ENCODE assay signal across 30 cellular contexts in the genomic region with DNA sequence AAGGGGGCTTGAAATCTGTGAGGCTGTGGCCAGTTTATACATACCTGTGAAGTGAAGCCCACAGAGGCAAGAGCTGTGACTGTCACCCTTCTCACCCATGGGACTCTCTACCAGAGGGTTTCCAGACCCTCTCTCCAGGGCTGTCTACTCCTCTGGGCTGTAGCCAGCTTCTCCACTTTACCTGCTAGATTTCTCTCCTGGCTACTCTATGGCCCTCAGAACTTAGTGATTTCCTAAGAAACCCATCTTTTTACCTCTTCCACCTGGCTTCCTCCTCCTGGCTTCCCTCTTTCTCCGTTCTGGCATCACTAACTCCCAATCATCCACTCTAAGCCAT.
"Had no signal": no experiment of that assay in that cellular context is flagged by ENCODE, and none has a peak within 500 bp of the region (broad histone marks: within the 10 kb centered on the region; RNA-seq: fewer than 3 reads in every experiment).

No MANE protein-coding gene starts in this region.

- H3K36me3 Mint-ChIP-seq: activated naive CD4-positive, alpha-beta T cell treated with anti-CD3 and anti-CD28 coated beads, Interleukin-2, amount 50 U/mL, for 72 hours; activated naive CD8-positive, alpha-beta T cell treated with anti-CD3 and anti-CD28 coated beads, Interleukin-2, amount 10 ng/mL, durations not matched to agents 7 days and 5 days had no signal

- H3K4me1 Mint-ChIP-seq: activated T-helper 17 cell treated with anti-CD3 and anti-CD28 coated beads, Interleukin-2, amount 50 U/mL, for 72 hours; central memory CD8-positive, alpha-beta T cell had no signal

- DNase-seq: activated B cell treated with CpG ODN at 0.5 μM for 24 hours; activated CD4-positive, alpha-beta T cell treated with anti-CD3 and anti-CD28 coated beads for 48 hours; activated CD4-positive, alpha-beta T cell treated with anti-CD3 and anti-CD28 coated beads, Interleukin-2, amount 50 U/mL, for 1 hour; activated CD4-positive, alpha-beta T cell treated with anti-CD3 and anti-CD28 coated beads, Interleukin-2, amount 50 U/mL, for 48 hours; activated CD8-positive, alpha-beta memory T cell treated with anti-CD3 and anti-CD28 coated beads for 24 hours; activated CD8-positive, alpha-beta T cell treated with anti-CD3 and anti-CD28 coated beads for 36 hours; activated effector memory CD4-positive, alpha-beta T cell treated with Interleukin-2 at 50 U/mL for 16 hours; activated gamma-delta T cell treated with Interleukin-2 at 50 U/mL for 16 hours; activated naive CD4-positive, alpha-beta T cell treated with Interleukin-2 at 50 U/mL for 16 hours; activated naive CD8-positive, alpha-beta T cell treated with anti-CD3 and anti-CD28 coated beads, Interleukin-2, amount 10 ng/mL, durations not matched to agents 7 days and 5 days; activated T-cell treated with anti-CD3 and anti-CD28 coated beads, Interleukin-2, amount 50 U/mL, for 4 hours; brain microvascular endothelial cell; dorsolateral prefrontal cortex; effector memory CD4-positive, alpha-beta T cell; foreskin keratinocyte; head of caudate nucleus; T-helper 1 cell; T-helper 17 cell; T1000; WERI-Rb-1 had no signal

- H3K27me3 Mint-ChIP-seq: activated B cell treated with CpG ODN at 0.5 μM for 24 hours had no signal

- H3K36me3 ChIP-seq: brain microvascular endothelial cell, gastroesophageal sphincter, WERI-Rb-1 had no signal

- H3K4me3 ChIP-seq: coronary artery, dorsolateral prefrontal cortex, gastroesophageal sphincter had no signal

- H3K9me3 ChIP-seq: gastroesophageal sphincter had no signal

- H3K4me1 ChIP-seq: foreskin keratinocyte had no signal

- H3K27me3 ChIP-seq: brain microvascular endothelial cell, dorsolateral prefrontal cortex, gastroesophageal sphincter had no signal

- H3K27ac Mint-ChIP-seq: activated B cell treated with CpG ODN at 0.5 μM for 24 hours; activated CD8-positive, alpha-beta T cell treated with anti-CD3 and anti-CD28 coated beads for 36 hours; activated naive CD4-positive, alpha-beta T cell treated with anti-CD3 and anti-CD28 coated beads, Interleukin-2, amount 50 U/mL, for 72 hours; activated naive CD8-positive, alpha-beta T cell treated with anti-CD3 and anti-CD28 coated beads, Interleukin-2, amount 10 ng/mL, durations not matched to agents 7 days and 5 days; activated T-helper 17 cell treated with anti-CD3 and anti-CD28 coated beads, Interleukin-2, amount 50 U/mL, for 72 hours; dendritic cell treated with granulocyte-macrophage colony-stimulating factor and Interleukin-4, amounts not matched to agents 40 ng/mL and 50 ng/mL, for 4 days; endodermal cell; T-helper 17 cell; T-helper 2 cell treated with Interferon-gamma antibody and Interleukin-4, amounts not matched to agents 5 μg/mL and 100 μg/mL, for 36 hours had no signal

- H3K9me3 Mint-ChIP-seq: activated B cell treated with CpG ODN at 0.5 μM for 24 hours; activated CD8-positive, alpha-beta T cell treated with anti-CD3 and anti-CD28 coated beads for 36 hours; activated naive CD4-positive, alpha-beta T cell treated with anti-CD3 and anti-CD28 coated beads, Interleukin-2, amount 50 U/mL, for 72 hours; activated naive CD8-positive, alpha-beta T cell treated with anti-CD3 and anti-CD28 coated beads, Interleukin-2, amount 10 ng/mL, durations not matched to agents 7 days and 5 days; activated T-cell treated with anti-CD3 and anti-CD28 coated beads, Interleukin-2, amount 50 U/mL, for 4 hours; activated T-helper 17 cell treated with anti-CD3 and anti-CD28 coated beads, Interleukin-2, amount 50 U/mL, for 72 hours; central memory CD8-positive, alpha-beta T cell; dendritic cell treated with granulocyte-macrophage colony-stimulating factor and Interleukin-4, amounts not matched to agents 40 ng/mL and 50 ng/mL, for 4 days; endodermal cell; T-helper 2 cell treated with Interferon-gamma antibody and Interleukin-4, amounts not matched to agents 5 μg/mL and 100 μg/mL, for 36 hours had no signal

- ATAC-seq: activated CD4-positive, CD25-positive, alpha-beta regulatory T cell treated with anti-CD3 and anti-CD28 coated beads, Interleukin-2, amount 50 U/mL, for 24 hours; activated naive CD4-positive, alpha-beta T cell treated with anti-CD3 and anti-CD28 coated beads, Interleukin-2, amount 50 U/mL, for 72 hours; activated T-cell treated with anti-CD3 and anti-CD28 coated beads, Interleukin-2, amount 50 U/mL, for 4 hours; activated T-helper 17 cell treated with anti-CD3 and anti-CD28 coated beads, Interleukin-2, amount 50 U/mL, for 72 hours; esophagus mucosa; foreskin keratinocyte; gastroesophageal sphincter; T-helper 17 cell had no signal

- H3K27ac ChIP-seq: brain microvascular endothelial cell, coronary artery, dorsolateral prefrontal cortex, foreskin keratinocyte, gastroesophageal sphincter, WERI-Rb-1 had no signal

- H3K4me3 Mint-ChIP-seq: activated B cell treated with CpG ODN at 0.5 μM for 24 hours; activated CD8-positive, alpha-beta T cell treated with anti-CD3 and anti-CD28 coated beads for 36 hours; activated naive CD8-positive, alpha-beta T cell treated with anti-CD3 and anti-CD28 coated beads, Interleukin-2, amount 10 ng/mL, durations not matched to agents 7 days and 5 days; activated T-cell treated with anti-CD3 and anti-CD28 coated beads, Interleukin-2, amount 50 U/mL, for 4 hours; activated T-helper 17 cell treated with anti-CD3 and anti-CD28 coated beads, Interleukin-2, amount 50 U/mL, for 72 hours; central memory CD8-positive, alpha-beta T cell; dendritic cell treated with granulocyte-macrophage colony-stimulating factor and Interleukin-4, amounts not matched to agents 40 ng/mL and 50 ng/mL, for 4 days; endodermal cell; T-helper 17 cell; T-helper 2 cell treated with Interferon-gamma antibody and Interleukin-4, amounts not matched to agents 5 μg/mL and 100 μg/mL, for 36 hours had no signal
